Comparison of ENCODE assay signal across 37 cellular contexts in genomic region chr5:137034213-137034612, GRCh38.
"Had no signal": no experiment of that assay in that cellular context is flagged by ENCODE, and none has a peak within 500 bp of the region (broad histone marks: within the 10 kb centered on the region; RNA-seq: fewer than 3 reads in every experiment).

No MANE protein-coding gene starts in this region.

- H3K4me1 Mint-ChIP-seq: activated B cell treated with CpG ODN at 0.5 μM for 24 hours; activated naive CD8-positive, alpha-beta T cell treated with anti-CD3 and anti-CD28 coated beads, Interleukin-2, amount 10 ng/mL, durations not matched to agents 7 days and 5 days; activated naive CD8-positive, alpha-beta T cell treated with anti-CD3 and anti-CD28 coated beads, Interleukin-2, amount 50 U/mL, for 24 hours; activated T-helper 17 cell treated with anti-CD3 and anti-CD28 coated beads, Interleukin-2, amount 50 U/mL, for 72 hours; central memory CD8-positive, alpha-beta T cell had no signal

- H3K9me3 Mint-ChIP-seq: activated B cell treated with CpG ODN at 0.5 μM for 24 hours; activated CD8-positive, alpha-beta T cell treated with anti-CD3 and anti-CD28 coated beads for 36 hours; activated naive CD4-positive, alpha-beta T cell treated with anti-CD3 and anti-CD28 coated beads for 36 hours; activated T-cell treated with anti-CD3 and anti-CD28 coated beads, Interleukin-2, amount 50 U/mL, for 4 hours; activated T-helper 1 cell treated with anti-CD3 and anti-CD28 coated beads, Interleukin-12 subunit alpha, Interleukin-12 subunit beta, Interleukin-2, Interleukin-4 antibody, amounts not matched to agents 30 ng/mL and 10 ng/mL and 1 ng/mL, durations not matched to agents 14 hours and 24 hours and 36 hours; activated T-helper 17 cell treated with anti-CD3 and anti-CD28 coated beads, Interleukin-2, amount 50 U/mL, for 72 hours; T-helper 1 cell treated with Interleukin-12 subunit alpha and Interleukin-12 subunit beta and Interleukin-4 antibody, amounts not matched to agents 30 μg/mL and 1 μg/mL, for 36 hours; T-helper 2 cell treated with Interferon-gamma antibody and Interleukin-4, amounts not matched to agents 5 μg/mL and 100 μg/mL, for 36 hours had no signal

- H3K9me3 ChIP-seq: ascending aorta had no signal

- H3K27ac Mint-ChIP-seq: activated B cell treated with CpG ODN at 0.5 μM for 24 hours; activated CD4-positive, alpha-beta memory T cell treated with anti-CD3 and anti-CD28 coated beads for 36 hours; activated CD8-positive, alpha-beta T cell treated with anti-CD3 and anti-CD28 coated beads for 36 hours; activated naive CD4-positive, alpha-beta T cell treated with anti-CD3 and anti-CD28 coated beads for 36 hours; activated naive CD8-positive, alpha-beta T cell; activated naive CD8-positive, alpha-beta T cell treated with anti-CD3 and anti-CD28 coated beads, Interleukin-2, amount 10 ng/mL, durations not matched to agents 7 days and 5 days; activated naive CD8-positive, alpha-beta T cell treated with anti-CD3 and anti-CD28 coated beads, Interleukin-2, amount 50 U/mL, for 24 hours; activated T-cell treated with anti-CD3 and anti-CD28 coated beads, Interleukin-2, amount 50 U/mL, for 72 hours; activated T-helper 1 cell treated with anti-CD3 and anti-CD28 coated beads, Interleukin-12 subunit alpha, Interleukin-12 subunit beta, Interleukin-2, Interleukin-4 antibody, amounts not matched to agents 30 ng/mL and 10 ng/mL and 1 ng/mL, durations not matched to agents 14 hours and 24 hours and 36 hours; activated T-helper 17 cell treated with anti-CD3 and anti-CD28 coated beads, Interleukin-2, amount 50 U/mL, for 72 hours; brain; T-helper 1 cell treated with Interleukin-12 subunit alpha and Interleukin-12 subunit beta and Interleukin-4 antibody, amounts not matched to agents 30 μg/mL and 1 μg/mL, for 36 hours; T-helper 2 cell treated with Interferon-gamma antibody and Interleukin-4, amounts not matched to agents 5 μg/mL and 100 μg/mL, for 36 hours had no signal

- H3K27ac ChIP-seq: ascending aorta, cardiac muscle cell, VCaP had no signal

- H3K4me3 Mint-ChIP-seq: activated B cell treated with CpG ODN at 0.5 μM for 24 hours; activated CD4-positive, alpha-beta memory T cell treated with anti-CD3 and anti-CD28 coated beads for 36 hours; activated CD8-positive, alpha-beta T cell treated with anti-CD3 and anti-CD28 coated beads for 36 hours; activated naive CD4-positive, alpha-beta T cell treated with anti-CD3 and anti-CD28 coated beads for 36 hours; activated naive CD8-positive, alpha-beta T cell; activated naive CD8-positive, alpha-beta T cell treated with anti-CD3 and anti-CD28 coated beads, Interleukin-2, amount 10 ng/mL, durations not matched to agents 7 days and 5 days; activated naive CD8-positive, alpha-beta T cell treated with anti-CD3 and anti-CD28 coated beads, Interleukin-2, amount 50 U/mL, for 24 hours; activated T-cell treated with anti-CD3 and anti-CD28 coated beads, Interleukin-2, amount 50 U/mL, for 4 hours; activated T-cell treated with anti-CD3 and anti-CD28 coated beads, Interleukin-2, amount 50 U/mL, for 72 hours; activated T-helper 1 cell treated with anti-CD3 and anti-CD28 coated beads, Interleukin-12 subunit alpha, Interleukin-12 subunit beta, Interleukin-2, Interleukin-4 antibody, amounts not matched to agents 30 ng/mL and 10 ng/mL and 1 ng/mL, durations not matched to agents 14 hours and 24 hours and 36 hours; activated T-helper 17 cell treated with anti-CD3 and anti-CD28 coated beads, Interleukin-2, amount 50 U/mL, for 72 hours; brain; central memory CD8-positive, alpha-beta T cell; T-helper 1 cell treated with Interleukin-12 subunit alpha and Interleukin-12 subunit beta and Interleukin-4 antibody, amounts not matched to agents 30 μg/mL and 1 μg/mL, for 36 hours; T-helper 2 cell treated with Interferon-gamma antibody and Interleukin-4, amounts not matched to agents 5 μg/mL and 100 μg/mL, for 36 hours had no signal

- H3K27me3 ChIP-seq: ascending aorta had no signal

- H3K36me3 Mint-ChIP-seq: activated CD4-positive, alpha-beta memory T cell treated with anti-CD3 and anti-CD28 coated beads for 36 hours; activated naive CD8-positive, alpha-beta T cell; activated naive CD8-positive, alpha-beta T cell treated with anti-CD3 and anti-CD28 coated beads, Interleukin-2, amount 10 ng/mL, durations not matched to agents 7 days and 5 days; brain had no signal

- H3K27me3 Mint-ChIP-seq: activated B cell treated with CpG ODN at 0.5 μM for 24 hours; activated CD4-positive, alpha-beta memory T cell treated with anti-CD3 and anti-CD28 coated beads for 36 hours; activated naive CD8-positive, alpha-beta T cell treated with anti-CD3 and anti-CD28 coated beads, Interleukin-2, amount 10 ng/mL, durations not matched to agents 7 days and 5 days; activated naive CD8-positive, alpha-beta T cell treated with anti-CD3 and anti-CD28 coated beads, Interleukin-2, amount 50 U/mL, for 24 hours; central memory CD8-positive, alpha-beta T cell had no signal

- H3K36me3 ChIP-seq: ascending aorta, cardiac muscle cell had no signal

- H3K4me3 ChIP-seq: ascending aorta, cardiac muscle cell had no signal

- DNase-seq: activated B cell treated with CpG ODN at 0.5 μM for 24 hours; activated CD4-positive, alpha-beta memory T cell treated with anti-CD3 and anti-CD28 coated beads for 36 hours; activated CD4-positive, alpha-beta T cell treated with anti-CD3 and anti-CD28 coated beads for 48 hours; activated CD4-positive, alpha-beta T cell treated with anti-CD3 and anti-CD28 coated beads, Interleukin-2, amount 50 U/mL, for 1 hour; activated CD4-positive, alpha-beta T cell treated with anti-CD3 and anti-CD28 coated beads, Interleukin-2, amount 50 U/mL, for 4 hours; activated CD4-positive, CD25-positive, alpha-beta regulatory T cell treated with anti-CD3 and anti-CD28 coated beads, Interleukin-2, amount 50 U/mL, for 72 hours; activated CD8-positive, alpha-beta memory T cell treated with anti-CD3 and anti-CD28 coated beads, Interleukin-2, amount 50 U/mL, for 4 hours; activated CD8-positive, alpha-beta T cell treated with anti-CD3 and anti-CD28 coated beads for 36 hours; activated effector memory CD4-positive, alpha-beta T cell treated with anti-CD3 and anti-CD28 coated beads, Interleukin-2, amount 50 U/mL, for 16 hours; activated gamma-delta T cell treated with Interleukin-2 at 50 U/mL for 16 hours; activated naive CD4-positive, alpha-beta T cell; activated naive CD4-positive, alpha-beta T cell treated with anti-CD3 and anti-CD28 coated beads for 36 hours; activated naive CD4-positive, alpha-beta T cell treated with anti-CD3 and anti-CD28 coated beads, Interleukin-2, amount 50 U/mL, for 16 hours; activated naive CD8-positive, alpha-beta T cell treated with anti-CD3 and anti-CD28 coated beads, Interleukin-2, amount 10 ng/mL, durations not matched to agents 7 days and 5 days; activated naive CD8-positive, alpha-beta T cell treated with anti-CD3 and anti-CD28 coated beads, Interleukin-2, amount 50 U/mL, for 24 hours; activated T-cell treated with anti-CD3 and anti-CD28 coated beads for 4 hours; activated T-cell treated with anti-CD3 and anti-CD28 coated beads, Interleukin-2, amount 50 U/mL, for 1 hour; activated T-cell treated with anti-CD3 and anti-CD28 coated beads, Interleukin-2, amount 50 U/mL, for 4 hours; activated T-cell treated with anti-CD3 and anti-CD28 coated beads, Interleukin-2, amount 50 U/mL, for 72 hours; amygdala; anterior cingulate cortex; caudate nucleus; cerebellar nuclear complex; SW 1271; T-helper 1 cell; T-helper 2 cell; T-helper 9 cell had no signal

- H3K4me1 ChIP-seq: ascending aorta had no signal

- ATAC-seq: activated CD8-positive, alpha-beta T cell treated with anti-CD3 and anti-CD28 coated beads for 36 hours; activated naive CD8-positive, alpha-beta T cell treated with anti-CD3 and anti-CD28 coated beads, Interleukin-2, amount 50 U/mL, for 24 hours; activated T-cell treated with anti-CD3 and anti-CD28 coated beads, Interleukin-2, amount 50 U/mL, for 4 hours; activated T-cell treated with anti-CD3 and anti-CD28 coated beads, Interleukin-2, amount 50 U/mL, for 72 hours; activated T-helper 17 cell treated with anti-CD3 and anti-CD28 coated beads, Interleukin-2, amount 50 U/mL, for 72 hours had no signal
